In genomic region chr10:22349758-22350157, GRCh38 we compare ENCODE assay signal across 29 cellular contexts. TPM values are rescaled to one million over a fixed set of nuclear protein-coding genes. Genes with fewer than 3 reads are reported as not detected.
"Had no signal": no experiment of that assay in that cellular context is flagged by ENCODE, and none has a peak within 500 bp of the region (broad histone marks: within the 10 kb centered on the region; RNA-seq: fewer than 3 reads in every experiment).

No MANE protein-coding gene starts in this region.

- H3K36me3 Mint-ChIP-seq: mesothelial cell of epicardium had no signal

- FAIRE-seq: endothelial cell of umbilical vein, islet of Langerhans, keratinocyte had no signal

- DNase-seq: dermis blood vessel endothelial cell; dorsolateral prefrontal cortex; effector CD4-positive, alpha-beta T cell; effector memory CD4-positive, alpha-beta T cell; foreskin fibroblast; foreskin melanocyte; gastrocnemius medialis; glutamatergic neuron; head of caudate nucleus; heart right ventricle; hippocampal formation; left cardiac atrium; left lung; left ventricle myocardium superior; lower lobe of right lung; mesenchymal stem cell; mucosa of descending colon; naive B cell had no signal

- ATAC-seq: gastrocnemius medialis, heart right ventricle, left cardiac atrium, left lung, left ventricle myocardium superior, lower lobe of right lung, mucosa of descending colon had no signal

- H3K4me3 Mint-ChIP-seq: mesothelial cell of epicardium, naive B cell had no signal

- H3K36me3 ChIP-seq: esophagus muscularis mucosa, gastrocnemius medialis, heart right ventricle, left lung, lower lobe of right lung had no signal

- H3K4me1 ChIP-seq: gastrocnemius medialis had no signal

- H3K9me3 ChIP-seq: esophagus muscularis mucosa, gastrocnemius medialis, heart right ventricle, left lung, lower lobe of right lung, mucosa of descending colon had no signal

- H3K27ac Mint-ChIP-seq: mesothelial cell of epicardium, naive B cell had no signal

- H3K9me3 Mint-ChIP-seq: mesothelial cell of epicardium had no signal

- H3K4me3 ChIP-seq: coronary artery, dorsolateral prefrontal cortex, esophagus muscularis mucosa, gastrocnemius medialis, heart right ventricle, left lung, lower lobe of right lung, mucosa of descending colon had no signal

- H3K27ac ChIP-seq: coronary artery, dorsolateral prefrontal cortex, esophagus muscularis mucosa, gastrocnemius medialis, heart right ventricle, left lung, lower lobe of right lung had no signal

RNA-seq across cellular contexts. Expression of gene SPAG6, which starts 4.5 kb away (rescaled TPM):
- total RNA-seq: dermis blood vessel endothelial cell, endothelial cell of umbilical vein, epithelial cell of proximal tubule, glomerular endothelial cell, heart right ventricle, left cardiac atrium, left ventricle myocardium superior, lung microvascular endothelial cell, mucosa of descending colon, myocyte had no signal
- polyA plus RNA-seq: endothelial cell of umbilical vein, esophagus, keratinocyte had no signal
